2 cellular contexts compared by ENCODE assay signal in the genomic region with DNA sequence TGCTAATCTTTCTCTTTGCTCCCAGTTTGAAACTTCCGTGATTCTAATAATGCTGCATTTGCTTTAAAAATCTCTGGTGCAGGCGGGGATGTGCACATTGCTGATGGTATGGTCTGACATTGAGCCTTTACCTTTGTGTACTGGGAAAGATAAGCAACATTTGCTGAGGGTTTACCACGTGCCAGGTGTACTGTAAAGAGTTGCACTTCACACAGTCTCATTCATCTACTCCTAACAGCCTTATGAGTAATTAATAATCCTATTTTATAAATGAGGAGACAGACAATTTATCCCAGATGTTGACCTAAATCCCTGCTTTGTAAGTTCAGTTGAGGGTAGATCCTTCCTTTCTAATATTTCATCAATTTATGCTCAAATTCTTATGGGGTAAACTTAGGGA.
A peak's percentile ranks its signal among the peaks of the same experiment; 100 is the strongest.
TF ChIP-seq lines count a peak whose summit lies in the region.

No MANE protein-coding gene starts in this region.

TF ChIP-seq in HCT116, 20 proteins besides CTCF, POLR2A, EP300 and RAD21:
- no peak for TF ChIP-seq SRF (IDR thresholded peaks at IDR 0.05; ENCODE audit: low read depth)

TF ChIP-seq in GM12878, 131 proteins besides CTCF, POLR2A, EP300 and RAD21:
- TF ChIP-seq SMAD5 (IDR thresholded peaks at IDR 0.05; ENCODE audit: low read depth) (no peak), EZH2 (IDR thresholded peaks at IDR 0.05; ENCODE audit: borderline replicate concordance, control insufficient read depth, low read depth, low read length) (0 out of 2 replicates have a peak, but pooled peaks have one; percentile 55)
